In genomic region chr16:57535680-57536305, GRCh38 we compare ENCODE assay signal across 8 cellular contexts. TPM values are rescaled to one million over a fixed set of nuclear protein-coding genes. Genes with fewer than 3 reads are reported as not detected.
DNase-seq lines count a peak whose midpoint lies in the region; ATAC-seq and TF ChIP-seq lines count a peak whose summit lies in the region.

No MANE protein-coding gene starts in this region.

- H3K4me3 ChIP-seq in duodenal mucosa (ENCODE audit: low read depth in 1 of 2, low read length in 2 of 2) (peak overlapping the region; percentile 80 to 85), lower lobe of right lung (peak overlapping the region; percentile 88)

- H3K36me3 ChIP-seq in duodenal mucosa (ENCODE audit: control insufficient read depth in 1 of 2, insufficient read depth in 2 of 2, low read length in 2 of 2): peaks cover 0 to 5% of the 10 kb centered on the region in 2 donors
- no peaks in the 10 kb centered on the region for H3K36me3 ChIP-seq in lower lobe of right lung

- no peaks in the 10 kb centered on the region for H3K27me3 ChIP-seq in duodenal mucosa (ENCODE audit: control insufficient read depth in 1 of 2, insufficient read depth in 2 of 2, low read length in 2 of 2)
- H3K27me3 ChIP-seq in lower lobe of right lung (ENCODE audit: low read depth): peaks cover 4% of the 10 kb centered on the region

- peak; percentile 57 for ATAC-seq in GM18907 (IDR thresholded peaks at IDR 0.05; ENCODE audit: unreplicated experiment)
- peak; percentile 58 for ATAC-seq in HG03175 (IDR thresholded peaks at IDR 0.05; ENCODE audit: unreplicated experiment)
- ATAC-seq in lower lobe of right lung: peak; percentile 95 to 98

- H3K27ac ChIP-seq in duodenal mucosa (ENCODE audit: low read depth, low read length) (peak overlapping the region; percentile 67), lower lobe of right lung (peak overlapping the region; percentile 87)

- TF ChIP-seq CTCF in AG09319 (IDR thresholded peaks at IDR 0.05; ENCODE audit: low read depth, low read length) (no peak; the same call in 1 of the 2 replicates), lower lobe of right lung (IDR thresholded peaks at IDR 0.05) (peak; percentile 20)

- H3K9ac ChIP-seq in duodenal mucosa (ENCODE audit: low read depth in 1 of 2, low read length in 2 of 2): peak overlapping the region; percentile 39 to 81

- H3K9me3 ChIP-seq in duodenal mucosa (ENCODE audit: control insufficient read depth in 1 of 2, low read length in 2 of 2) (no peaks in the 10 kb centered on the region), lower lobe of right lung (no peaks in the 10 kb centered on the region)

- DNase-seq in AG09319 (ENCODE audit: extremely low read depth, low read depth) (peak; percentile 70), NCI-H69 (lab: John Stamatoyannopoulos, UW) (peak; percentile 82), lower lobe of right lung (peak; percentile 95)
- peak; percentile 93 to 94 for DNase-seq in activated CD4-positive, alpha-beta T cell treated with anti-CD3 and anti-CD28 coated beads, Interleukin-2, amount 50 U/mL, for 48 hours
- DNase-seq in stimulated activated CD4-positive, alpha-beta T cell treated with anti-CD3 and anti-CD28 coated beads, Interleukin-4, amount 100 ng/mL, for 4 hours: peak; percentile 91 to 94

- intact Hi-C loops in lower lobe of right lung (cut with DNase I): no loop called here

- H3K4me1 ChIP-seq in duodenal mucosa (ENCODE audit: control insufficient read depth in 1 of 2, insufficient read depth in 2 of 2, low read length in 2 of 2) (peaks cover 20 to 46% of the 10 kb centered on the region in 2 donors), lower lobe of right lung (peaks cover 55% of the 10 kb centered on the region)

RNA-seq across cellular contexts. Expression of gene CCDC102A, which starts 0.6 kb away (rescaled TPM):
- 12.8 TPM for total RNA-seq in lower lobe of right lung

RNA-seq across cellular contexts. Expression of gene ADGRG5, which starts 6.7 kb away (rescaled TPM):
- 1.4 TPM for total RNA-seq in lower lobe of right lung

RNA-seq across cellular contexts. Expression of gene DOK4, which starts 49.5 kb away (rescaled TPM):
- total RNA-seq in lower lobe of right lung: 57.3 TPM

Comparison
In these comparisons a context has a peak if more than half of its experiments do, and no peak if none do; other contexts are left out.
1. Peak in every context shown above with its lines: DNase-seq, ATAC-seq, H3K4me3 ChIP-seq and H3K27ac ChIP-seq.